In the genomic region with DNA sequence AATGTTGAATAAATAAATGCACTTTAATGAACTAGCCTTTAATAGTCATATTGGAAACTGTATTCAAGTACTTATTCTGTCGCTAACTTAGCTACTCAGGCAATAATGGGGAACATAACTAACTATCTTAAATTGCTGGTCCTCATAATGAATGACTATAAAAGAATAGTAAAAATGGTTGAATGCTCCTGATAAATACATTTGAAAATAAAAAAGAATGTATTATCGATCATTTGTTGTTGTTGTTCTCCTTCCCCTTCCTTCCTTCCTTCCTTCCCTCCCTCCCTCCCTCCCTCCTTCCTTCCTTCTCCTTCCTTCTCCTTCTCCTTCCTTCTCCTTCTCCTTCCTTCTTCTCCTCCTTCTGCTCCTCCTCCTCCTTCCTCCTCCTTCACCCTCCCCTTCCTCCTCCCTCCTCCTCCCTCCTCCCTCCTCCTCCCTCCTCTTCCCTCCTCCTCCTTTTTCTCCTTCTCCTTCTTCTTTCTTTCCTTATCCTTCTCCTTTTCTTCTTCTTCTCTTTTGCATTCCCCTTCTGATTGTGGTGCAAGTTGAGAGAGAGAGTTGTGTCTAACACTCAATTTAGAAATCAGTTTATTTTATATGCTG, we compare ENCODE assay signal across 6 cellular contexts.
"Had no signal": no experiment of that assay in that cellular context is flagged by ENCODE, and none has a peak within 500 bp of the region (broad histone marks: within the 10 kb centered on the region; RNA-seq: fewer than 3 reads in every experiment).

No MANE protein-coding gene starts in this region.

- H2AFZ ChIP-seq: GM23248 had no signal

- H3K9ac ChIP-seq: GM23248 had no signal

- DNase-seq: GM23248, GOT3, H7, KG1 had no signal

- H3K36me3 ChIP-seq: HAP-1 had no signal

- H3K27ac ChIP-seq: GM23248, HL-60 had no signal

- H3K4me3 ChIP-seq: GM23248, HAP-1 had no signal

- H3K9me3 ChIP-seq: HAP-1 had no signal
